Comparison of ENCODE assay signal across 8 cellular contexts in genomic region chr6:47242483-47243386, GRCh38.
DNase-seq lines count a peak whose midpoint lies in the region; ATAC-seq, FAIRE-seq and TF ChIP-seq lines count a peak whose summit lies in the region.

No MANE protein-coding gene starts in this region.

- H3K4me3 ChIP-seq in BLaER1 treated with 17β-estradiol and CSF1 and Interleukin-3, amounts not matched to agents 10 nM and 100 nM, result peak overlapping the region in 2 of 10 experiments; percentile 0 to 27; a peak in 1 of 20 replicates
- H3K4me3 ChIP-seq in endothelial cell of umbilical vein (replicated peaks in 1 of 3; ENCODE audit: insufficient read depth in 1 of 3, low read depth in 1 of 3, low read length in 3 of 3) (no peak overlapping the region), muscle layer of colon (ENCODE audit: low read depth in 1 of 2, low read length in 2 of 2) (peak overlapping the region in 1 of 2 donors; percentile 18)

- H3K79me2 ChIP-seq in endothelial cell of umbilical vein (ENCODE audit: control insufficient read depth, insufficient read depth, low read length), result no peaks in the 10 kb centered on the region

- TF ChIP-seq CTCF in endothelial cell of umbilical vein (IDR thresholded peaks at IDR 0.05; ENCODE audit: extremely low read depth in 1 of 2, insufficient read depth in 1 of 2, low read depth in 1 of 2, low read length in 2 of 2), result no peak

- H3K27ac ChIP-seq in BLaER1 treated with 17β-estradiol and CSF1 and Interleukin-3, amounts not matched to agents 10 nM and 100 nM, result peak overlapping the region; percentile 60 to 96 (median 89)
- H3K27ac ChIP-seq in endothelial cell of umbilical vein (ENCODE audit: insufficient read depth, low read depth, low read length) (peak overlapping the region; percentile 51), muscle layer of colon (ENCODE audit: low read depth, low read length) (peak overlapping the region; percentile 80)

- peaks cover 0 to 37% (median 12%) of the 10 kb centered on the region in 11 experiments; a peak in 10 of 22 replicates for H3K36me3 ChIP-seq in BLaER1 treated with 17β-estradiol and CSF1 and Interleukin-3, amounts not matched to agents 10 nM and 100 nM
- H3K36me3 ChIP-seq in endothelial cell of umbilical vein (ENCODE audit: control insufficient read depth in 2 of 2, extremely low read depth in 1 of 2, insufficient read depth in 2 of 2, low read length in 2 of 2) (no peaks in the 10 kb centered on the region), muscle layer of colon (ENCODE audit: insufficient read depth, low read length) (no peaks in the 10 kb centered on the region)

- peak overlapping the region; percentile 48 to 76 (median 65); a peak in 21 of 22 replicates for H3K9ac ChIP-seq in BLaER1 treated with 17β-estradiol and CSF1 and Interleukin-3, amounts not matched to agents 10 nM and 100 nM
- H3K9ac ChIP-seq in endothelial cell of umbilical vein (replicated peaks; ENCODE audit: extremely low read depth, insufficient read depth, low read length) (peak overlapping the region; percentile 20), muscle layer of colon (ENCODE audit: low read length) (peak overlapping the region; percentile 2)

- peak overlapping the region; percentile 15 for H2AFZ ChIP-seq in endothelial cell of umbilical vein (ENCODE audit: low read depth, low read length)

- peak; percentile 94 for ATAC-seq in GM19324 (IDR thresholded peaks at IDR 0.05; ENCODE audit: low FRiP score, unreplicated experiment)
- peak; percentile 95 for ATAC-seq in HG03378 (IDR thresholded peaks at IDR 0.05; ENCODE audit: unreplicated experiment)

- peaks cover 0 to 6% (median 0%) of the 10 kb centered on the region in 11 experiments; a peak in 4 of 22 replicates for H3K9me3 ChIP-seq in BLaER1 treated with 17β-estradiol and CSF1 and Interleukin-3, amounts not matched to agents 10 nM and 100 nM (replicated peaks in 1 of 11)
- H3K9me3 ChIP-seq in endothelial cell of umbilical vein (replicated peaks; ENCODE audit: control insufficient read depth, insufficient read depth, low read length) (no peaks in the 10 kb centered on the region), muscle layer of colon (ENCODE audit: low read length) (no peaks in the 10 kb centered on the region)

- dilution Hi-C loops in endothelial cell of umbilical vein (cut with MboI; ENCODE audit: extremely low pct_ligation_motif_present, low sequenced_read_pairs), result loop anchor here (25.0 kb wide), 1 partner anchor 155 kb away; no protein-coding TSS in a partner anchor

- intact Hi-C loops in endothelial cell of umbilical vein (cut with micrococcal nuclease), result loop anchor here (1.0 to 5.0 kb wide), 3 partner anchors 67 to 145 kb away; partner anchors contain the start of gene TNFRSF21

- no peaks in the 10 kb centered on the region for H3K9me1 ChIP-seq in endothelial cell of umbilical vein (replicated peaks; ENCODE audit: control insufficient read depth, extremely low read depth, insufficient read depth, low read length)

- peak; percentile 94 for FAIRE-seq in endothelial cell of umbilical vein (lab: Jason Lieb, UNC)

- POLR2A ChIA-PET in endothelial cell of umbilical vein (lab: Charles Lee), result no interaction called here

- H3K4me2 ChIP-seq in BLaER1 treated with 17β-estradiol and CSF1 and Interleukin-3, amounts not matched to agents 10 nM and 100 nM, result peak overlapping the region; percentile 66 to 90 (median 83)
- peak overlapping the region; percentile 42 for H3K4me2 ChIP-seq in endothelial cell of umbilical vein (ENCODE audit: insufficient read depth, low read length)

- DNase-seq in NCI-H748 (lab: John Stamatoyannopoulos, UW; ENCODE audit: unreplicated experiment) (peak; percentile 90), endothelial cell of umbilical vein (ENCODE audit: low read depth, low spot score) (peak; percentile 95)
- DNase-seq in activated CD8-positive, alpha-beta memory T cell treated with anti-CD3 and anti-CD28 coated beads for 48 hours (ENCODE audit: low read depth in 2 of 3, low spot score in 2 of 3), result peak in 2 of 3 experiments; percentile 0 to 14
- DNase-seq in stimulated activated CD8-positive, alpha-beta memory T cell treated with anti-CD3 and anti-CD28 coated beads, Interleukin-7, amount 100 ng/mL, for 48 hours (ENCODE audit: extremely low read depth in 1 of 2, low read depth in 1 of 2), result peak; percentile 10 to 20

- peaks cover 72 to 90% (median 85%) of the 10 kb centered on the region in 10 experiments for H3K4me1 ChIP-seq in BLaER1 treated with 17β-estradiol and CSF1 and Interleukin-3, amounts not matched to agents 10 nM and 100 nM
- H3K4me1 ChIP-seq in endothelial cell of umbilical vein (ENCODE audit: control insufficient read depth, extremely low read depth, insufficient read depth, low read length), result peaks cover 14% of the 10 kb centered on the region
- peaks cover 48% of the 10 kb centered on the region for H3K4me1 ChIP-seq in muscle layer of colon (ENCODE audit: insufficient read depth, low read length)

- CTCF ChIA-PET in endothelial cell of umbilical vein (lab: Charles Lee), result interaction anchor here (0.7 to 1.7 kb wide), 14 partner anchors 8 to 540 kb away, joined by 3 to 10 read pairs (median 3); partner anchors contain the start of gene TNFRSF21

- no peaks in the 10 kb centered on the region for H3K27me3 ChIP-seq in BLaER1 treated with 17β-estradiol and CSF1 and Interleukin-3, amounts not matched to agents 10 nM and 100 nM
- no peaks in the 10 kb centered on the region for H3K27me3 ChIP-seq in endothelial cell of umbilical vein (ENCODE audit: control insufficient read depth in 2 of 2, insufficient read depth in 2 of 2, low read length in 2 of 2)
- no peaks in the 10 kb centered on the region for H3K27me3 ChIP-seq in muscle layer of colon (ENCODE audit: control insufficient read depth in 1 of 2, insufficient read depth in 2 of 2, low read length in 2 of 2)

- BruUV-seq in endothelial cell of umbilical vein (replicated peaks; lab: Mats Ljungman, UMichigan), result no TSS peak

- no peaks in the 10 kb centered on the region for H4K20me1 ChIP-seq in BLaER1 treated with 17β-estradiol and CSF1 and Interleukin-3, amounts not matched to agents 10 nM and 100 nM
- no peaks in the 10 kb centered on the region for H4K20me1 ChIP-seq in endothelial cell of umbilical vein (replicated peaks; ENCODE audit: control insufficient read depth, extremely low read depth, insufficient read depth, low read length)

- no peak for TF ChIP-seq POLR2A in endothelial cell of umbilical vein (IDR thresholded peaks at IDR 0.05; ENCODE audit: low read depth, low read length)

TF ChIP-seq in endothelial cell of umbilical vein, 7 proteins besides CTCF, POLR2A, EP300 and RAD21:
- peak; percentile 57 for TF ChIP-seq JUN (IDR thresholded peaks at IDR 0.05; ENCODE audit: borderline replicate concordance, insufficient read depth, insufficient read length, low read depth)
- TF ChIP-seq FOS (IDR thresholded peaks at IDR 0.05; ENCODE audit: borderline replicate concordance, insufficient read depth, low read length), result peak; percentile 82
- TF ChIP-seq EZH2 (IDR thresholded peaks at IDR 0.05; ENCODE audit: borderline replicate concordance, low read depth, low read length, severe bottlenecking), result no peak
- no peak for TF ChIP-seq MYC (IDR thresholded peaks at IDR 0.05; ENCODE audit: low read depth, low read length)
- no peak for TF ChIP-seq GATA2 (IDR thresholded peaks at IDR 0.05; ENCODE audit: insufficient read depth, insufficient read length, low read depth, low read length)
- no peak for TF ChIP-seq MAX (IDR thresholded peaks at IDR 0.05; ENCODE audit: insufficient read depth, insufficient read length)
- peak; percentile 57 for TF ChIP-seq POLR2AphosphoS5 (IDR thresholded peaks at IDR 0.05; ENCODE audit: insufficient read depth, low read depth, low read length)

Comparison
In these comparisons a context has a peak if more than half of its experiments do, and no peak if none do; other contexts are left out.
1. H3K9ac ChIP-seq: peak in every context shown above with its lines; median percentile 65 in BLaER1 treated with 17β-estradiol and CSF1 and Interleukin-3, amounts not matched to agents 10 nM and 100 nM; 20 in endothelial cell of umbilical vein; 2 in muscle layer of colon.
2. DNase-seq: peak in every context shown above with its lines; median percentile 95 in endothelial cell of umbilical vein; 90 in NCI-H748; 15 in stimulated activated CD8-positive, alpha-beta memory T cell treated with anti-CD3 and anti-CD28 coated beads, Interleukin-7, amount 100 ng/mL, for 48 hours; 7 in activated CD8-positive, alpha-beta memory T cell treated with anti-CD3 and anti-CD28 coated beads for 48 hours.